26 cellular contexts compared by ENCODE assay signal in genomic region chr2:193461431-193461946, GRCh38.
A peak's percentile ranks its signal among the peaks of the same experiment; 100 is the strongest.
DNase-seq lines count a peak whose midpoint lies in the region; ATAC-seq and TF ChIP-seq lines count a peak whose summit lies in the region.
"Had no signal": no experiment of that assay in that cellular context is flagged by ENCODE, and none has a peak within 500 bp of the region (broad histone marks: within the 10 kb centered on the region; RNA-seq: fewer than 3 reads in every experiment).

No MANE protein-coding gene starts in this region.

- H3K27ac ChIP-seq in foreskin keratinocyte (no peak overlapping the region), adrenal gland (no peak overlapping the region)
- H3K27ac ChIP-seq: body of pancreas, C4-2B, gastrocnemius medialis, parathyroid adenoma, SK-N-MC, skin epidermis, upper lobe of right lung had no signal

- peak; percentile 84 for ATAC-seq in GM18907 (IDR thresholded peaks at IDR 0.05; ENCODE audit: unreplicated experiment)
- peak; percentile 55 for ATAC-seq in HG02759 (IDR thresholded peaks at IDR 0.05; ENCODE audit: unreplicated experiment)
- ATAC-seq in foreskin keratinocyte, result peak; percentile 41
- ATAC-seq: activated CD8-positive, alpha-beta memory T cell treated with anti-CD3 and anti-CD28 coated beads, Interleukin-2, amount 10 ng/mL, durations not matched to agents 7 days and 5 days; body of pancreas; gastrocnemius medialis; HCT116; stimulated activated naive B cell treated with anti-CD40 and anti-IgM and Interleukin-4, amounts not matched to agents 10 μg/mL and 1 μg/mL and 100 μg/mL, for 72 hours; upper lobe of right lung had no signal

- intact Hi-C loops in adrenal gland (cut with DNase I), result no loop called here

- H3K27me3 ChIP-seq in foreskin keratinocyte (no peaks in the 10 kb centered on the region), adrenal gland (no peaks in the 10 kb centered on the region)
- H3K27me3 ChIP-seq: body of pancreas, gastrocnemius medialis, upper lobe of right lung had no signal

- no peaks in the 10 kb centered on the region for H3K4me1 ChIP-seq in foreskin keratinocyte
- H3K4me1 ChIP-seq in adrenal gland (replicated peaks in 1 of 2), result no peaks in the 10 kb centered on the region
- H3K4me1 ChIP-seq: body of pancreas, gastrocnemius medialis, parathyroid adenoma, upper lobe of right lung had no signal

- no peaks in the 10 kb centered on the region for H3K9me3 ChIP-seq in adrenal gland (replicated peaks in 1 of 3)
- H3K9me3 ChIP-seq: body of pancreas, Caco-2, gastrocnemius medialis, upper lobe of right lung had no signal

- DNase-seq in NCI-H226 (peak; percentile 23), foreskin keratinocyte (peak in 1 of 2 donors; percentile 39), NCI-H446 treated with DMSO at 0.1 percent for 48 hours (lab: John Stamatoyannopoulos, UW) (no peak), amniotic stem cell (lab: John Stamatoyannopoulos, UW) (no peak), adrenal gland (no peak)
- DNase-seq: activated CD4-positive, alpha-beta T cell treated with anti-CD3 and anti-CD28 coated beads, Interleukin-2, amount 50 U/mL, for 4 hours; activated CD8-positive, alpha-beta memory T cell treated with anti-CD3 and anti-CD28 coated beads, Interleukin-2, amount 10 ng/mL, durations not matched to agents 7 days and 5 days; activated T-cell treated with anti-CD3 and anti-CD28 coated beads, Interleukin-2, amount 50 U/mL, for 48 hours; body of pancreas; Caco-2; dermis blood vessel endothelial cell; DMS79; gastrocnemius medialis; GDM1; IMR-90; retina; stimulated activated naive B cell treated with anti-CD40 and anti-IgM and Interleukin-4, amounts not matched to agents 10 μg/mL and 1 μg/mL and 100 μg/mL, for 72 hours; substantia nigra; upper lobe of right lung had no signal

- no peaks in the 10 kb centered on the region for H3K36me3 ChIP-seq in adrenal gland (replicated peaks in 1 of 2)
- H3K36me3 ChIP-seq: gastrocnemius medialis, upper lobe of right lung had no signal

- WGBS in adrenal gland, 4 donors, result 83 to 92% (median 84%) methylated on average over 2 of the region's 2 CpGs

- no peak for TF ChIP-seq POLR2A in adrenal gland (IDR thresholded peaks at IDR 0.05)

- TF ChIP-seq CTCF in foreskin keratinocyte (conservative IDR thresholded peaks at IDR 0.05), result no peak
- no peak for TF ChIP-seq CTCF in adrenal gland (IDR thresholded peaks at IDR 0.05)

- H3K4me3 ChIP-seq in adrenal gland, result no peak overlapping the region
- H3K4me3 ChIP-seq: body of pancreas, gastrocnemius medialis, SK-N-MC, skin epidermis, upper lobe of right lung had no signal
